ENCODE assay signal across 36 cellular contexts in genomic region chr20:62754122-62754990, GRCh38. TPM values are rescaled to one million over a fixed set of nuclear protein-coding genes. Genes with fewer than 3 reads are reported as not detected.
DNase-seq lines count a peak whose midpoint lies in the region; ATAC-seq, FAIRE-seq and TF ChIP-seq lines count a peak whose summit lies in the region.
"Had no signal": no experiment of that assay in that cellular context is flagged by ENCODE, and none has a peak within 500 bp of the region (broad histone marks: within the 10 kb centered on the region; RNA-seq: fewer than 3 reads in every experiment).

No MANE protein-coding gene starts in this region.

- H3K4me3 ChIP-seq in K562, result no peak overlapping the region
- H3K4me3 ChIP-seq in right cardiac atrium (ENCODE audit: low read length), result no peak overlapping the region
- H3K4me3 ChIP-seq: ascending aorta, esophagus squamous epithelium, hepatocyte, SK-N-MC had no signal

- peaks cover 6 to 36% of the 10 kb centered on the region in 2 experiments; a peak in 4 of 5 replicates for H3K4me1 ChIP-seq in K562 (replicated peaks in 1 of 2; ENCODE audit: control insufficient read depth in 2 of 2, insufficient read depth in 2 of 2, low read length in 2 of 2)
- no peaks in the 10 kb centered on the region for H3K4me1 ChIP-seq in right cardiac atrium (ENCODE audit: control insufficient read depth, insufficient read depth, low read length)
- H3K4me1 ChIP-seq: ascending aorta had no signal

- H3K36me3 Mint-ChIP-seq in activated CD8-positive, alpha-beta T cell treated with anti-CD3 and anti-CD28 coated beads for 36 hours (ENCODE audit: low read depth), result no peaks in the 10 kb centered on the region
- H3K36me3 Mint-ChIP-seq in activated CD8-positive, alpha-beta T cell treated with anti-CD3 and anti-CD28 coated beads, Interleukin-2, amount 10 ng/mL, durations not matched to agents 7 days and 5 days (ENCODE audit: low read depth), result no peaks in the 10 kb centered on the region
- no peaks in the 10 kb centered on the region for H3K36me3 Mint-ChIP-seq in stimulated activated memory B cell treated with anti-CD40 and anti-IgM and Interleukin-4, amounts not matched to agents 10 μg/mL and 1 μg/mL and 100 μg/mL, for 72 hours
- H3K36me3 Mint-ChIP-seq: activated naive CD8-positive, alpha-beta T cell treated with anti-CD3 and anti-CD28 coated beads for 36 hours; CD4-positive, CD25-positive, alpha-beta regulatory T cell; mesothelial cell of epicardium; naive B cell had no signal

- in situ Hi-C loops in K562 (cut with MboI), result no loop called here

- no peak overlapping the region for H3K4me3 Mint-ChIP-seq in activated CD8-positive, alpha-beta T cell treated with anti-CD3 and anti-CD28 coated beads for 36 hours
- H3K4me3 Mint-ChIP-seq in activated CD8-positive, alpha-beta T cell treated with anti-CD3 and anti-CD28 coated beads, Interleukin-2, amount 10 ng/mL, durations not matched to agents 7 days and 5 days, result no peak overlapping the region
- no peak overlapping the region for H3K4me3 Mint-ChIP-seq in stimulated activated memory B cell treated with anti-CD40 and anti-IgM and Interleukin-4, amounts not matched to agents 10 μg/mL and 1 μg/mL and 100 μg/mL, for 72 hours
- H3K4me3 Mint-ChIP-seq: activated naive CD8-positive, alpha-beta T cell treated with anti-CD3 and anti-CD28 coated beads for 36 hours; CD4-positive, CD25-positive, alpha-beta regulatory T cell; dendritic cell treated with granulocyte-macrophage colony-stimulating factor and Interleukin-4, amounts not matched to agents 40 ng/mL and 50 ng/mL, for 4 days; endodermal cell; mesothelial cell of epicardium; naive B cell; T-helper 1 cell treated with Interleukin-12 subunit alpha and Interleukin-12 subunit beta and Interleukin-4 antibody, amounts not matched to agents 30 μg/mL and 1 μg/mL, for 36 hours had no signal

- no peaks in the 10 kb centered on the region for H3K79me2 ChIP-seq in K562 (ENCODE audit: control insufficient read depth, insufficient read depth, low read length)
- H3K79me2 ChIP-seq: hepatocyte had no signal

- no peak for TF ChIP-seq CTCF in activated CD8-positive, alpha-beta T cell treated with anti-CD3 and anti-CD28 coated beads for 36 hours (IDR thresholded peaks at IDR 0.05)
- no peak for TF ChIP-seq CTCF in K562 (IDR thresholded peaks at IDR 0.05 in 2 of 3, conservative IDR thresholded peaks at IDR 0.05 in 1 of 3; ENCODE audit: insufficient read depth in 2 of 3, low read depth in 1 of 3, low read length in 3 of 3)

- 27% methylated on average over 26 of the region's 31 CpGs for WGBS in K562 (ENCODE audit: insufficient coverage, low coverage, missing lambda C conversion rate)
- 92% methylated on average over 31 of the region's 31 CpGs for WGBS in right cardiac atrium

- BruUV-seq in K562 (replicated peaks; lab: Mats Ljungman, UMichigan), result no TSS peak

- no peak for FAIRE-seq in K562 (lab: Jason Lieb, UNC)
- FAIRE-seq: frontal cortex, GM18507, TTC549 had no signal

- H3K27ac ChIP-seq in K562 (ENCODE audit: extremely low read depth, low read depth, low read length) (no peak overlapping the region), right cardiac atrium (ENCODE audit: low read length) (no peak overlapping the region)
- H3K27ac ChIP-seq: 22Rv1, ascending aorta, esophagus squamous epithelium, SK-N-MC had no signal

- POLR2A ChIA-PET in activated CD8-positive, alpha-beta T cell treated with anti-CD3 and anti-CD28 coated beads for 36 hours (lab: Charles Lee), result interaction anchor here (0.6 to 0.7 kb wide), 2 partner anchors 33 to 60 kb away, joined by 3 read pairs; no protein-coding TSS in a partner anchor
- POLR2A ChIA-PET in activated CD8-positive, alpha-beta T cell treated with anti-CD3 and anti-CD28 coated beads, Interleukin-2, amount 10 ng/mL, durations not matched to agents 7 days and 5 days (lab: Charles Lee), result no interaction called here
- POLR2A ChIA-PET in K562 (lab: Yijun Ruan, JAX), result interaction anchor here (0.6 to 0.9 kb wide), 2 partner anchors 9 to 177 kb away, joined by 3 read pairs; no protein-coding TSS in a partner anchor

- H4K20me1 ChIP-seq in K562 (replicated peaks; ENCODE audit: control insufficient read depth, insufficient read depth, low read length), result peaks cover 10% of the 10 kb centered on the region

- H3K27me3 ChIP-seq in K562 (ENCODE audit: control insufficient read depth in 2 of 2, insufficient read depth in 2 of 2, low read length in 2 of 2) (peaks cover 8 to 25% of the 10 kb centered on the region in 2 experiments; a peak in 4 of 5 replicates), right cardiac atrium (ENCODE audit: control insufficient read depth, insufficient read depth) (no peaks in the 10 kb centered on the region)
- H3K27me3 ChIP-seq: ascending aorta, hepatocyte had no signal

- intact Hi-C loops in activated CD8-positive, alpha-beta T cell treated with anti-CD3 and anti-CD28 coated beads for 36 hours (cut with micrococcal nuclease), result no loop called here
- intact Hi-C loops in K562 (cut with micrococcal nuclease), result no loop called here
- intact Hi-C loops in right cardiac atrium (cut with DNase I), result no loop called here

- H3K9me3 ChIP-seq in K562 (replicated peaks; ENCODE audit: control insufficient read depth, insufficient read depth, low read depth, low read length), result no peaks in the 10 kb centered on the region
- H3K9me3 ChIP-seq in right cardiac atrium (ENCODE audit: control insufficient read depth, low read length), result no peaks in the 10 kb centered on the region
- H3K9me3 ChIP-seq: ascending aorta, esophagus squamous epithelium had no signal

- no peak for TF ChIP-seq EP300 in K562 (IDR thresholded peaks at IDR 0.05; ENCODE audit: low read length)

- no peak for TF ChIP-seq RAD21 in K562 (CRISPR knock-in tag; conservative IDR thresholded peaks at IDR 0.05 in 1 of 2, IDR thresholded peaks at IDR 0.05 in 1 of 2)

- no peak for DNase-seq in activated CD8-positive, alpha-beta T cell treated with anti-CD3 and anti-CD28 coated beads for 36 hours
- no peak for DNase-seq in activated CD8-positive, alpha-beta T cell treated with anti-CD3 and anti-CD28 coated beads, Interleukin-2, amount 10 ng/mL, durations not matched to agents 7 days and 5 days
- no peak for DNase-seq in K562 (ENCODE audit: extremely low read depth in 1 of 4, low spot score in 3 of 4)
- DNase-seq in right cardiac atrium, result peak; percentile 7 to 53 (median 50)
- no peak for DNase-seq in nucleus accumbens (lab: John Stamatoyannopoulos, UW)
- no peak for DNase-seq in NCI-H2171 treated with DMSO at 0.1 percent for 48 hours (lab: John Stamatoyannopoulos, UW)
- DNase-seq in NCI-H345 (lab: John Stamatoyannopoulos, UW), result no peak
- DNase-seq: activated CD4-positive, alpha-beta T cell treated with anti-CD3 and anti-CD28 coated beads, Interleukin-2, amount 50 U/mL, for 48 hours; activated naive CD8-positive, alpha-beta T cell treated with anti-CD3 and anti-CD28 coated beads for 36 hours; caudate nucleus; CD4-positive, CD25-positive, alpha-beta regulatory T cell; DND-41; endodermal cell; esophagus squamous epithelium; naive B cell; NCI-H1048; NCI-H1694 treated with DMSO at 0.1 percent for 48 hours; NCI-H69; occipital lobe; stimulated activated CD4-positive, alpha-beta T cell treated with anti-CD3 and anti-CD28 coated beads, Interleukin-2, amount 100 ng/mL, for 48 hours had no signal

- TF ChIP-seq POLR2A in K562 (conservative IDR thresholded peaks at IDR 0.05), result no peak

- peaks cover 3% of the 10 kb centered on the region for H3K9me1 ChIP-seq in K562 (ENCODE audit: control insufficient read depth, insufficient read depth, low read length)

- H3K36me3 ChIP-seq in K562 (ENCODE audit: control insufficient read depth, insufficient read depth, low read length), result no peaks in the 10 kb centered on the region
- H3K36me3 ChIP-seq: ascending aorta, esophagus squamous epithelium had no signal

- H3K27me3 Mint-ChIP-seq in activated CD8-positive, alpha-beta T cell treated with anti-CD3 and anti-CD28 coated beads for 36 hours, result peaks cover 14% of the 10 kb centered on the region
- H3K27me3 Mint-ChIP-seq in activated CD8-positive, alpha-beta T cell treated with anti-CD3 and anti-CD28 coated beads, Interleukin-2, amount 10 ng/mL, durations not matched to agents 7 days and 5 days (ENCODE audit: low read depth), result peaks cover 35% of the 10 kb centered on the region
- H3K27me3 Mint-ChIP-seq in stimulated activated memory B cell treated with anti-CD40 and anti-IgM and Interleukin-4, amounts not matched to agents 10 μg/mL and 1 μg/mL and 100 μg/mL, for 72 hours, result peaks cover 52% of the 10 kb centered on the region

- no peak overlapping the region for H2AFZ ChIP-seq in K562 (ENCODE audit: low read depth, low read length)
- H2AFZ ChIP-seq: hepatocyte had no signal

- H3K9me3 Mint-ChIP-seq in activated CD8-positive, alpha-beta T cell treated with anti-CD3 and anti-CD28 coated beads for 36 hours, result no peaks in the 10 kb centered on the region
- no peaks in the 10 kb centered on the region for H3K9me3 Mint-ChIP-seq in activated CD8-positive, alpha-beta T cell treated with anti-CD3 and anti-CD28 coated beads, Interleukin-2, amount 10 ng/mL, durations not matched to agents 7 days and 5 days (ENCODE audit: insufficient read depth)
- H3K9me3 Mint-ChIP-seq in stimulated activated memory B cell treated with anti-CD40 and anti-IgM and Interleukin-4, amounts not matched to agents 10 μg/mL and 1 μg/mL and 100 μg/mL, for 72 hours, result no peaks in the 10 kb centered on the region
- H3K9me3 Mint-ChIP-seq: activated naive CD8-positive, alpha-beta T cell treated with anti-CD3 and anti-CD28 coated beads for 36 hours; activated T-helper 2 cell treated with anti-CD3 and anti-CD28 coated beads, Interferon-gamma antibody, Interleukin-2, Interleukin-4, amounts not matched to agents 10 μg/mL and 5 μg/mL and 100 μg/mL, durations not matched to agents 14 hours and 24 hours and 36 hours; CD4-positive, CD25-positive, alpha-beta regulatory T cell; dendritic cell treated with granulocyte-macrophage colony-stimulating factor and Interleukin-4, amounts not matched to agents 40 ng/mL and 50 ng/mL, for 4 days; endodermal cell; T-helper 1 cell treated with Interleukin-12 subunit alpha and Interleukin-12 subunit beta and Interleukin-4 antibody, amounts not matched to agents 30 μg/mL and 1 μg/mL, for 36 hours had no signal

- H3K4me2 ChIP-seq in K562 (ENCODE audit: insufficient read depth, low read length), result no peak overlapping the region
- H3K4me2 ChIP-seq: hepatocyte had no signal

- peak; percentile 20 for ATAC-seq in activated CD8-positive, alpha-beta T cell treated with anti-CD3 and anti-CD28 coated beads for 36 hours
- no peak for ATAC-seq in activated CD8-positive, alpha-beta T cell treated with anti-CD3 and anti-CD28 coated beads, Interleukin-2, amount 10 ng/mL, durations not matched to agents 7 days and 5 days
- ATAC-seq in K562, result no peak
- no peak for ATAC-seq in right cardiac atrium
- ATAC-seq in stimulated activated memory B cell treated with anti-CD40 and anti-IgM and Interleukin-4, amounts not matched to agents 10 μg/mL and 1 μg/mL and 100 μg/mL, for 72 hours, result peak; percentile 13
- ATAC-seq: activated CD4-positive, CD25-positive, alpha-beta regulatory T cell treated with anti-CD3 and anti-CD28 coated beads, Interleukin-2, amount 50 U/mL, for 24 hours; left lobe of liver had no signal

- 0 out of 4 replicates have a peak overlapping the region, but pooled peaks of 1 of the 2 experiments have one; percentile 9 for H3K9ac ChIP-seq in K562 (ENCODE audit: insufficient read depth in 1 of 2, low read depth in 2 of 2, low read length in 2 of 2)

- no peaks in the 10 kb centered on the region for H3K4me1 Mint-ChIP-seq in activated CD8-positive, alpha-beta T cell treated with anti-CD3 and anti-CD28 coated beads for 36 hours (ENCODE audit: low read depth)
- no peaks in the 10 kb centered on the region for H3K4me1 Mint-ChIP-seq in activated CD8-positive, alpha-beta T cell treated with anti-CD3 and anti-CD28 coated beads, Interleukin-2, amount 10 ng/mL, durations not matched to agents 7 days and 5 days (ENCODE audit: low read depth)
- H3K4me1 Mint-ChIP-seq in stimulated activated memory B cell treated with anti-CD40 and anti-IgM and Interleukin-4, amounts not matched to agents 10 μg/mL and 1 μg/mL and 100 μg/mL, for 72 hours, result no peaks in the 10 kb centered on the region
- H3K4me1 Mint-ChIP-seq: activated naive CD8-positive, alpha-beta T cell treated with anti-CD3 and anti-CD28 coated beads for 36 hours; endodermal cell had no signal

- CTCF ChIA-PET in activated CD8-positive, alpha-beta T cell treated with anti-CD3 and anti-CD28 coated beads for 36 hours (lab: Charles Lee), result no interaction called here
- CTCF ChIA-PET in activated CD8-positive, alpha-beta T cell treated with anti-CD3 and anti-CD28 coated beads, Interleukin-2, amount 10 ng/mL, durations not matched to agents 7 days and 5 days (lab: Charles Lee), result interaction anchor here (1.2 to 1.3 kb wide), 2 partner anchors 37 to 80 kb away, joined by 3 read pairs; no protein-coding TSS in a partner anchor
- CTCF ChIA-PET in K562 (lab: Yijun Ruan, JAX; ENCODE audit: low intra/inter-chr PET ratio), result no interaction called here

- no peak overlapping the region for H3K27ac Mint-ChIP-seq in activated CD8-positive, alpha-beta T cell treated with anti-CD3 and anti-CD28 coated beads for 36 hours
- no peak overlapping the region for H3K27ac Mint-ChIP-seq in activated CD8-positive, alpha-beta T cell treated with anti-CD3 and anti-CD28 coated beads, Interleukin-2, amount 10 ng/mL, durations not matched to agents 7 days and 5 days
- no peak overlapping the region for H3K27ac Mint-ChIP-seq in stimulated activated memory B cell treated with anti-CD40 and anti-IgM and Interleukin-4, amounts not matched to agents 10 μg/mL and 1 μg/mL and 100 μg/mL, for 72 hours
- H3K27ac Mint-ChIP-seq: activated naive CD8-positive, alpha-beta T cell treated with anti-CD3 and anti-CD28 coated beads for 36 hours; activated T-helper 2 cell treated with anti-CD3 and anti-CD28 coated beads, Interferon-gamma antibody, Interleukin-2, Interleukin-4, amounts not matched to agents 10 μg/mL and 5 μg/mL and 100 μg/mL, durations not matched to agents 14 hours and 24 hours and 36 hours; CD4-positive, CD25-positive, alpha-beta regulatory T cell; dendritic cell treated with granulocyte-macrophage colony-stimulating factor and Interleukin-4, amounts not matched to agents 40 ng/mL and 50 ng/mL, for 4 days; endodermal cell; mesothelial cell of epicardium; T-helper 1 cell treated with Interleukin-12 subunit alpha and Interleukin-12 subunit beta and Interleukin-4 antibody, amounts not matched to agents 30 μg/mL and 1 μg/mL, for 36 hours had no signal

RNA-seq across cellular contexts. Expression of gene MRGBP, which starts 41.9 kb away (rescaled TPM):
- 10 to 100 TPM; 18.5 to 18.9 TPM for total RNA-seq in activated CD8-positive, alpha-beta T cell treated with anti-CD3 and anti-CD28 coated beads for 36 hours
- total RNA-seq in activated CD8-positive, alpha-beta T cell treated with anti-CD3 and anti-CD28 coated beads, Interleukin-2, amount 10 ng/mL, durations not matched to agents 7 days and 5 days, result 10 to 100 TPM; 18.3 to 19.2 TPM
- total RNA-seq in K562 (2011; cell fraction: chromatin; rRNA removed; ENCODE audit: low replicate concordance), result 11.0 and 21.6 TPM in 2 replicates
- total RNA-seq in K562 (2011; cell fraction: nucleolus; rRNA removed), result 16.4 and 17.2 TPM in 2 replicates
- total RNA-seq in K562 (2011; cell fraction: nucleoplasm; rRNA removed), result 12.8 and 15.0 TPM in 2 replicates
- total RNA-seq in K562 (2014; rRNA removed) (31.3 and 37.0 TPM in 2 replicates), K562 (2014; rRNA removed; fragmentation: Illumina TruSeq; extraction: Trizol) (18.1 TPM in 2 replicates), K562 (2015; rRNA removed; fragmentation: Illumina TruSeq; extraction: Trizol) (25.2 and 25.7 TPM in 2 replicates), K562 (2021) (25.1 and 26.1 TPM in 2 replicates), right cardiac atrium (10 to 100 TPM in 1 of 4 donors, 1 to 10 TPM in 3; 8.3 to 10.9 (median 8.6) TPM)
- polyA plus RNA-seq in K562 (2011; rRNA removed) (18.7 and 20.7 TPM in 2 replicates), K562 (2014; fragmentation: Illumina TruSeq; extraction: Trizol) (18.4 and 21.0 TPM in 2 replicates), K562 (2014; fragmentation: Nextera tagmentation; extraction: Ambion mirVana) (1 to 10 TPM; 1.9 to 2.8 TPM), K562 (2014; rRNA removed) (26.3 and 26.7 TPM in 2 replicates), right cardiac atrium (12.1 TPM)
- polyA plus RNA-seq in K562 (2011; cell fraction: cytosol; rRNA removed), result 20.8 and 28.5 TPM in 2 replicates
- polyA plus RNA-seq in K562 (2011; cell fraction: nucleus; rRNA removed), result 27.0 and 39.1 TPM in 2 replicates
- polyA plus RNA-seq in K562 (2012), result 14.8 and 21.7 TPM in 2 replicates
- 12.7 and 15.7 TPM in 2 replicates for polyA minus RNA-seq in K562 (2011; rRNA and poly(A)+ RNA removed)
- polyA minus RNA-seq in K562 (2011; cell fraction: cytosol; rRNA and poly(A)+ RNA removed), result 9.6 and 11.5 TPM in 2 replicates
- polyA minus RNA-seq in K562 (2011; cell fraction: nucleus; rRNA and poly(A)+ RNA removed), result 9.4 and 12.2 TPM in 2 replicates

RNA-seq across cellular contexts. Expression of gene NTSR1, which starts 45.7 kb away (rescaled TPM):
- total RNA-seq in activated CD8-positive, alpha-beta T cell treated with anti-CD3 and anti-CD28 coated beads for 36 hours, result not detected
- total RNA-seq in activated CD8-positive, alpha-beta T cell treated with anti-CD3 and anti-CD28 coated beads, Interleukin-2, amount 10 ng/mL, durations not matched to agents 7 days and 5 days, result under 1 TPM; 0.13 to 0.21 TPM
- total RNA-seq in K562 (2011; cell fraction: chromatin; rRNA removed; ENCODE audit: low replicate concordance), result 0.25 TPM in 1 of 2 replicates, not detected in the other
- 0.17 TPM in 1 of 2 replicates, not detected in the other for total RNA-seq in K562 (2011; cell fraction: nucleolus; rRNA removed)
- total RNA-seq in K562 (2011; cell fraction: nucleoplasm; rRNA removed), result 0.15 TPM in 2 replicates
- total RNA-seq in K562 (2014; rRNA removed) (0.41 TPM in 1 of 2 replicates, not detected in the other), K562 (2014; rRNA removed; fragmentation: Illumina TruSeq; extraction: Trizol) (0.04 TPM in 1 of 2 replicates, not detected in the other), K562 (2015; rRNA removed; fragmentation: Illumina TruSeq; extraction: Trizol) (0.14 and 0.15 TPM in 2 replicates), K562 (2021) (0.38 and 0.40 TPM in 2 replicates), right cardiac atrium (under 1 TPM in 1 of 4 donors, not detected in 3; 0.06 TPM)
- polyA plus RNA-seq in K562 (2011; rRNA removed) (0.07 and 0.12 TPM in 2 replicates), K562 (2014; fragmentation: Illumina TruSeq; extraction: Trizol) (0.22 and 0.25 TPM in 2 replicates), K562 (2014; fragmentation: Nextera tagmentation; extraction: Ambion mirVana) (not detected), K562 (2014; rRNA removed) (0.04 and 0.12 TPM in 2 replicates), right cardiac atrium (not detected)
- 0.10 and 0.31 TPM in 2 replicates for polyA plus RNA-seq in K562 (2011; cell fraction: cytosol; rRNA removed)
- 0.13 and 0.24 TPM in 2 replicates for polyA plus RNA-seq in K562 (2011; cell fraction: nucleus; rRNA removed)
- polyA plus RNA-seq in K562 (2012), result 0.51 and 0.61 TPM in 2 replicates
- polyA minus RNA-seq in K562 (2011; rRNA and poly(A)+ RNA removed), result 0.06 and 0.07 TPM in 2 replicates
- polyA minus RNA-seq in K562 (2011; cell fraction: cytosol; rRNA and poly(A)+ RNA removed), result not detected in 2 replicates
- polyA minus RNA-seq in K562 (2011; cell fraction: nucleus; rRNA and poly(A)+ RNA removed), result 0.13 TPM in 1 of 2 replicates, not detected in the other
- total RNA-seq: activated naive CD8-positive, alpha-beta T cell treated with anti-CD3 and anti-CD28 coated beads for 36 hours; activated T-helper 2 cell treated with anti-CD3 and anti-CD28 coated beads, Interferon-gamma antibody, Interleukin-2, Interleukin-4, amounts not matched to agents 10 μg/mL and 5 μg/mL and 100 μg/mL, durations not matched to agents 14 hours and 24 hours and 36 hours; ascending aorta; renal cortical epithelial cell; ureter had no signal
- polyA plus RNA-seq: hepatocyte had no signal

RNA-seq across cellular contexts. Expression of gene OGFR, which starts 50.3 kb away (rescaled TPM):
- 10 to 100 TPM; 53.6 to 55.2 TPM for total RNA-seq in activated CD8-positive, alpha-beta T cell treated with anti-CD3 and anti-CD28 coated beads for 36 hours
- total RNA-seq in activated CD8-positive, alpha-beta T cell treated with anti-CD3 and anti-CD28 coated beads, Interleukin-2, amount 10 ng/mL, durations not matched to agents 7 days and 5 days, result 10 to 100 TPM; 67.0 to 76.6 TPM
- 16.5 and 43.5 TPM in 2 replicates for total RNA-seq in K562 (2011; cell fraction: chromatin; rRNA removed; ENCODE audit: low replicate concordance)
- total RNA-seq in K562 (2011; cell fraction: nucleolus; rRNA removed), result 33.8 and 38.4 TPM in 2 replicates
- 22.4 and 24.6 TPM in 2 replicates for total RNA-seq in K562 (2011; cell fraction: nucleoplasm; rRNA removed)
- total RNA-seq in K562 (2014; rRNA removed), result 56.3 and 56.5 TPM in 2 replicates
- 8.9 and 10.3 TPM in 2 replicates for total RNA-seq in K562 (2014; rRNA removed; fragmentation: Illumina TruSeq; extraction: Trizol)
- 17.5 and 18.7 TPM in 2 replicates for total RNA-seq in K562 (2015; rRNA removed; fragmentation: Illumina TruSeq; extraction: Trizol)
- total RNA-seq in K562 (2021), result 33.1 and 36.5 TPM in 2 replicates
- 23.3 and 25.4 TPM in 2 replicates for polyA plus RNA-seq in K562 (2011; rRNA removed)
- polyA plus RNA-seq in K562 (2011; cell fraction: cytosol; rRNA removed), result 15.8 and 36.7 TPM in 2 replicates
- polyA plus RNA-seq in K562 (2011; cell fraction: nucleus; rRNA removed), result 32.3 and 48.8 TPM in 2 replicates
- 21.1 and 26.0 TPM in 2 replicates for polyA plus RNA-seq in K562 (2012)
- polyA plus RNA-seq in K562 (2014; fragmentation: Illumina TruSeq; extraction: Trizol), result 16.6 and 22.0 TPM in 2 replicates
- under 1 TPM; 0.39 TPM for polyA plus RNA-seq in K562 (2014; fragmentation: Nextera tagmentation; extraction: Ambion mirVana)
- polyA plus RNA-seq in K562 (2014; rRNA removed), result 34.2 and 36.7 TPM in 2 replicates
- polyA minus RNA-seq in K562 (2011; rRNA and poly(A)+ RNA removed), result 17.7 and 23.1 TPM in 2 replicates
- polyA minus RNA-seq in K562 (2011; cell fraction: cytosol; rRNA and poly(A)+ RNA removed), result 19.9 and 22.3 TPM in 2 replicates
- polyA minus RNA-seq in K562 (2011; cell fraction: nucleus; rRNA and poly(A)+ RNA removed), result 8.8 and 9.7 TPM in 2 replicates
- total RNA-seq in right cardiac atrium, result 10 to 100 TPM; 21.0 to 29.6 (median 24.2) TPM
- 26.6 TPM for polyA plus RNA-seq in right cardiac atrium

Comparison
In these comparisons a context has a peak if more than half of its experiments do, and no peak if none do; other contexts are left out.
1. ATAC-seq: peak in activated CD8-positive, alpha-beta T cell treated with anti-CD3 and anti-CD28 coated beads for 36 hours (single experiment) and stimulated activated memory B cell treated with anti-CD40 and anti-IgM and Interleukin-4, amounts not matched to agents 10 μg/mL and 1 μg/mL and 100 μg/mL, for 72 hours (single experiment); none in activated CD8-positive, alpha-beta T cell treated with anti-CD3 and anti-CD28 coated beads, Interleukin-2, amount 10 ng/mL, durations not matched to agents 7 days and 5 days (single experiment), K562 (single experiment) and right cardiac atrium (0 of 2).
2. DNase-seq: peak in right cardiac atrium (3 of 3); none in activated CD8-positive, alpha-beta T cell treated with anti-CD3 and anti-CD28 coated beads for 36 hours (single experiment), activated CD8-positive, alpha-beta T cell treated with anti-CD3 and anti-CD28 coated beads, Interleukin-2, amount 10 ng/mL, durations not matched to agents 7 days and 5 days (single experiment), K562 (0 of 4), nucleus accumbens (0 of 56), NCI-H2171 treated with DMSO at 0.1 percent for 48 hours (single experiment) and NCI-H345 (single experiment).